ENCODE assay signal across 1 cellular context in the genomic region with DNA sequence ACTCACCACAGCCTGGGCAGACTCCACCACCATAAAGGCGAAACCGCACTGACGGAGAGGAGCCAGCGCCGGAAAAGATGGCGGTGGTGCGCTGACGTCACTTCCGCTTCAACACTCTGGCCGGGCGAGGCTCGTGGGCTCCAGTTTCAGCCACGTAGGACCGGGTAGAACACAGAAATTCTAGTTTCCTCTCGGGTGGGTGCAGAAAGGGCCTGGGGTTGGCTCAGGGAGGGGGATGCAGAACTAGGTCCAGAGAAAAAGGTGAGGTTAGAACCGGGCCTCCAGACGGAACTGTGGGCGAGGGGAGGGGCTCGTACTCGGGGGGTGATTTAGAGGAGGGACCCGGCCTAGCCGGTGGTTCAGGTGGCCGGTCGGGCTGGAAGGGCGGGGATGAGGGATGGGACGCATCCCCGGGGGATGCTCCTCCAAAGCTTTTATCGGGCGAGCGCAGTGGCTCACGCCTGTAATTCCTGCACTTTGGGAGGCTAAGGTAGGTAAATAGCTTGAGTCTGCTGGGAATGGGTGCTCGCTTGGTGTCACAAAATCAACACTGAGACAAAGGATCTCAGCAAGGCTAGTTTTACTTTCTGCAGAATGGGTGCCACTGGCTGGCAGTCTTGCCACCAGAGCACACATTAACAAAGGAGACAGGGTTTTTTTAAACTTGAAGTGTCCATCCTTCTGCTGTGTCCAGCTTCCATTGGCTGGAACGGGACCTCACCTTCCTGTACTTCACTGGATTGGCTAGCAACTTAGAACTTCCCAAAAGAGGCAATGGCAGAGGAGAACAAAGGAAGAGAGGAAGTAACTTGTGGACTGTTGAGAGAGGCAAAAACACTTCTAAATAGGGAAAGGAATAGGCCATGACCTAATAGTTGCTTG.
A peak's percentile ranks its signal among the peaks of the same experiment; 100 is the strongest.
TF ChIP-seq lines count a peak whose summit lies in the region.

Gene ZNF561 (minus strand): TSS at position 77 of the 882 bp plus-strand sequence. CDS start 1,776 bp downstream, outside the sequence.

TF ChIP-seq in K562, 482 proteins besides CTCF, POLR2A, EP300 and RAD21 (continued from another document and continues in another):
- TF ChIP-seq MGA (IDR thresholded peaks at IDR 0.05) = peak; percentile 53
- TF ChIP-seq STAG1 (CRISPR knock-in tag; IDR thresholded peaks at IDR 0.05; ENCODE audit: borderline replicate concordance) = 0 out of 2 replicates have a peak, but pooled peaks have one; percentile 43
- TF ChIP-seq CHD1 (IDR thresholded peaks at IDR 0.05; ENCODE audit: low read length) = no peak
- no peak; the same call in 1 of the 2 replicates for TF ChIP-seq TCF3 (CRISPR knock-in tag; IDR thresholded peaks at IDR 0.05)
- no peak for TF ChIP-seq ZNF79 (CRISPR knock-in tag; IDR thresholded peaks at IDR 0.05; ENCODE audit: low read depth)
- no peak for TF ChIP-seq U2AF2 (optimal IDR thresholded peaks at IDR 0.05; ENCODE audit: low read depth, low read length)
- peak; percentile 98 for TF ChIP-seq NBN (IDR thresholded peaks at IDR 0.05; ENCODE audit: low read depth)
- no peak for TF ChIP-seq FOS (IDR thresholded peaks at IDR 0.05; ENCODE audit: extremely low read depth, insufficient read length)
- TF ChIP-seq SREBF1 (IDR thresholded peaks at IDR 0.05; ENCODE audit: borderline replicate concordance, low read depth, low read length) = no peak
- no peak for TF ChIP-seq PBX2 (CRISPR knock-in tag; IDR thresholded peaks at IDR 0.05; ENCODE audit: low read depth)
- TF ChIP-seq PBX2 (tag; conservative IDR thresholded peaks at IDR 0.05; ENCODE audit: low read depth) = no peak
- peak; percentile 73; the same call in 1 of the 2 replicates for TF ChIP-seq KAT8 (IDR thresholded peaks at IDR 0.05; ENCODE audit: low read depth)
- no peak for TF ChIP-seq PCBP1 (IDR thresholded peaks at IDR 0.05; ENCODE audit: low read depth, low read length, poor library complexity, severe bottlenecking)
- no peak for TF ChIP-seq THRA (IDR thresholded peaks at IDR 0.05)
- TF ChIP-seq, protein P1, sequence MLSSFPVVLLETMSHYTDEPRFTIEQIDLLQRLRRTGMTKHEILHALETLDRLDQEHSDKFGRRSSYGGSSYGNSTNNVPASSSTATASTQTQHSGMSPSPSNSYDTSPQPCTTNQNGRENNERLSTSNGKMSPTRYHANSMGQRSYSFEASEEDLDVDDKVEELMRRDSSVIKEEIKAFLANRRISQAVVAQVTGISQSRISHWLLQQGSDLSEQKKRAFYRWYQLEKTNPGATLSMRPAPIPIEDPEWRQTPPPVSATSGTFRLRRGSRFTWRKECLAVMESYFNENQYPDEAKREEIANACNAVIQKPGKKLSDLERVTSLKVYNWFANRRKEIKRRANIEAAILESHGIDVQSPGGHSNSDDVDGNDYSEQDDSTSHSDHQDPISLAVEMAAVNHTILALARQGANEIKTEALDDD (IDR thresholded peaks at IDR 0.05) = no peak
- peak; percentile 61; the same call in 1 of the 2 replicates for TF ChIP-seq ZC3H11A (IDR thresholded peaks at IDR 0.05; ENCODE audit: low read depth, low read length)
- peak; percentile 66 to 85; a peak in 3 of 4 replicates for TF ChIP-seq MAZ (CRISPR knock-in tag; conservative IDR thresholded peaks at IDR 0.05 in 1 of 2, IDR thresholded peaks at IDR 0.05 in 1 of 2)
- TF ChIP-seq PURB (CRISPR knock-in tag; IDR thresholded peaks at IDR 0.05; ENCODE audit: low read depth) = no peak
- TF ChIP-seq ZNF224 (CRISPR knock-in tag; IDR thresholded peaks at IDR 0.05) = no peak
- TF ChIP-seq GTF2F1 (IDR thresholded peaks at IDR 0.05; ENCODE audit: low read depth, low read length) = peak; percentile 39; the same call in 1 of the 2 replicates
- no peak for TF ChIP-seq ZNF431 (CRISPR knock-in tag; IDR thresholded peaks at IDR 0.05)
- no peak; the same call in 1 of the 2 replicates for TF ChIP-seq MTA2 (IDR thresholded peaks at IDR 0.05; ENCODE audit: low read depth)
- TF ChIP-seq ZBTB26 (CRISPR knock-in tag; IDR thresholded peaks at IDR 0.05) = no peak
- no peak; the same call in 1 of the 2 replicates for TF ChIP-seq SNIP1 (IDR thresholded peaks at IDR 0.05; ENCODE audit: low read depth)
- TF ChIP-seq BCLAF1 (IDR thresholded peaks at IDR 0.05; ENCODE audit: borderline replicate concordance in 1 of 2, control insufficient read depth in 1 of 2, low read depth in 2 of 2, low read length in 1 of 2) = no peak
